ENCODE assay signal across 1 cellular context in the genomic region with DNA sequence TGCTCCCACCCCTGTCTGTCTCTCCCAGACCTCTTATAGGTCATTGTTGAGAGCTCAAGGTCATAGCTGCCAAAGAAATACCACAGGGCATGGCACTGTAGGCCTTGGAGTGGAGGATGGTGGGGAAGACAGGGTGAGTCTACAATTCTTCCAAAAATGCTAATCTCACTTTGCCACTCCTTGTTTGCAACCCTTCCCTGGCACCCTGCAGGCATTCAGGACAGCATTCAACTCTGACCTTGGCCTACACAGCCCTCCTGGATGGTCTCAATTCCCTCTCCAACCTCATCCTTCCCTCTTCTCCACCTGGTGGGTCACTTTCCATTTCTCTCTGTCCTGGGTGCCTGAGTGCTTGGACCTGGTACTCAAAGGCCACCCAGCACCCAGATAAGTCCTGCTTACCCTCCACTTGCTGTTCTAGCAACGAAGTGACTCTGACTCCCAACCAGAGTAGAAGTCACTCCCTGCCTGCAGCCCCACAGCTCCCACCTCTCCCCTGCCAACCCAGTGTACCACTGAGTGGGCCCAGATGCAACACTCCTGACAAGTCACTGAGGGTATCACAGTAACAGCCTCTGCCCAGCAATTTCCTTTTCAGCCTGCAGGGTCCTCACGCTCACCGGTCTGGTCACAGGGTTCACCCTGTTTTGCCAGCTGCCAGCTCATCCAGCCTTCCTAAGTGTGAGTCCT.
TF ChIP-seq lines count a peak whose summit lies in the region.

No MANE protein-coding gene starts in this region.

TF ChIP-seq in HepG2, 621 proteins besides CTCF, POLR2A, EP300 and RAD21:
- TF ChIP-seq, protein P1, sequence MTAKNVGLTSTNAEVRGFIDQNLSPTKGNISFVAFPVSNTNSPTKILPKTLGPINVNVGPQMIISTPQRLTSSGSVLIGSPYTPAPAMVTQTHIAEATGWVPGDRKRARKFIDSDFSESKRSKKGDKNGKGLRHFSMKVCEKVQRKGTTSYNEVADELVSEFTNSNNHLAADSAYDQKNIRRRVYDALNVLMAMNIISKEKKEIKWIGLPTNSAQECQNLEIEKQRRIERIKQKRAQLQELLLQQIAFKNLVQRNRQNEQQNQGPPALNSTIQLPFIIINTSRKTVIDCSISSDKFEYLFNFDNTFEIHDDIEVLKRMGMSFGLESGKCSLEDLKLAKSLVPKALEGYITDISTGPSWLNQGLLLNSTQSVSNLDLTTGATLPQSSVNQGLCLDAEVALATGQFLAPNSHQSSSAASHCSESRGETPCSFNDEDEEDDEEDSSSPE (CRISPR knock-in tag; IDR thresholded peaks at IDR 0.05) = no peak
- no peak for TF ChIP-seq CENPT (CRISPR knock-in tag; IDR thresholded peaks at IDR 0.05; ENCODE audit: low read depth)
- TF ChIP-seq, protein P2, sequence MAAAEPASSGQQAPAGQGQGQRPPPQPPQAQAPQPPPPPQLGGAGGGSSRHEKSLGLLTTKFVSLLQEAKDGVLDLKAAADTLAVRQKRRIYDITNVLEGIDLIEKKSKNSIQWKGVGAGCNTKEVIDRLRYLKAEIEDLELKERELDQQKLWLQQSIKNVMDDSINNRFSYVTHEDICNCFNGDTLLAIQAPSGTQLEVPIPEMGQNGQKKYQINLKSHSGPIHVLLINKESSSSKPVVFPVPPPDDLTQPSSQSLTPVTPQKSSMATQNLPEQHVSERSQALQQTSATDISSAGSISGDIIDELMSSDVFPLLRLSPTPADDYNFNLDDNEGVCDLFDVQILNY (CRISPR knock-in tag; conservative IDR thresholded peaks at IDR 0.05) = no peak
- TF ChIP-seq XBP1 (CRISPR knock-in tag; IDR thresholded peaks at IDR 0.05) = no peak
- TF ChIP-seq ZBTB21 (CRISPR knock-in tag; IDR thresholded peaks at IDR 0.05) = no peak
- no peak for TF ChIP-seq ZNF33B (CRISPR knock-in tag; IDR thresholded peaks at IDR 0.05)
- no peak for TF ChIP-seq ATF7 (IDR thresholded peaks at IDR 0.05)
- TF ChIP-seq ATF7 (CRISPR knock-in tag; IDR thresholded peaks at IDR 0.05) = no peak
- no peak for TF ChIP-seq PHF20 (CRISPR knock-in tag; IDR thresholded peaks at IDR 0.05)
- TF ChIP-seq, protein P3, sequence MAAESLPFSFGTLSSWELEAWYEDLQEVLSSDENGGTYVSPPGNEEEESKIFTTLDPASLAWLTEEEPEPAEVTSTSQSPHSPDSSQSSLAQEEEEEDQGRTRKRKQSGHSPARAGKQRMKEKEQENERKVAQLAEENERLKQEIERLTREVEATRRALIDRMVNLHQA (CRISPR knock-in tag; IDR thresholded peaks at IDR 0.05) = no peak
- no peak for TF ChIP-seq ZNF251 (CRISPR knock-in tag; IDR thresholded peaks at IDR 0.05)
- TF ChIP-seq MIER2 (CRISPR knock-in tag; IDR thresholded peaks at IDR 0.05) = no peak
- TF ChIP-seq ZNF256 (CRISPR knock-in tag; conservative IDR thresholded peaks at IDR 0.05) = no peak
- TF ChIP-seq, protein P4, sequence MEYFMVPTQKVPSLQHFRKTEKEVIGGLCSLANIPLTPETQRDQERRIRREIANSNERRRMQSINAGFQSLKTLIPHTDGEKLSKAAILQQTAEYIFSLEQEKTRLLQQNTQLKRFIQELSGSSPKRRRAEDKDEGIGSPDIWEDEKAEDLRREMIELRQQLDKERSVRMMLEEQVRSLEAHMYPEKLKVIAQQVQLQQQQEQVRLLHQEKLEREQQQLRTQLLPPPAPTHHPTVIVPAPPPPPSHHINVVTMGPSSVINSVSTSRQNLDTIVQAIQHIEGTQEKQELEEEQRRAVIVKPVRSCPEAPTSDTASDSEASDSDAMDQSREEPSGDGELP (IDR thresholded peaks at IDR 0.05; ENCODE audit: borderline replicate concordance, low read depth) = no peak
- no peak for TF ChIP-seq PHF5A (CRISPR knock-in tag; IDR thresholded peaks at IDR 0.05; ENCODE audit: low read depth, unreplicated experiment)
- TF ChIP-seq, protein P5, sequence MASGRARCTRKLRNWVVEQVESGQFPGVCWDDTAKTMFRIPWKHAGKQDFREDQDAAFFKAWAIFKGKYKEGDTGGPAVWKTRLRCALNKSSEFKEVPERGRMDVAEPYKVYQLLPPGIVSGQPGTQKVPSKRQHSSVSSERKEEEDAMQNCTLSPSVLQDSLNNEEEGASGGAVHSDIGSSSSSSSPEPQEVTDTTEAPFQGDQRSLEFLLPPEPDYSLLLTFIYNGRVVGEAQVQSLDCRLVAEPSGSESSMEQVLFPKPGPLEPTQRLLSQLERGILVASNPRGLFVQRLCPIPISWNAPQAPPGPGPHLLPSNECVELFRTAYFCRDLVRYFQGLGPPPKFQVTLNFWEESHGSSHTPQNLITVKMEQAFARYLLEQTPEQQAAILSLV (CRISPR knock-in tag; IDR thresholded peaks at IDR 0.05; ENCODE audit: borderline replicate concordance) = no peak
- no peak for TF ChIP-seq ZNF83 (CRISPR knock-in tag; IDR thresholded peaks at IDR 0.05; ENCODE audit: borderline replicate concordance)
- no peak for TF ChIP-seq KDM2A (CRISPR knock-in tag; IDR thresholded peaks at IDR 0.05; ENCODE audit: borderline replicate concordance, low read depth)
- no peak for TF ChIP-seq ZKSCAN8 (CRISPR knock-in tag; IDR thresholded peaks at IDR 0.05; ENCODE audit: borderline replicate concordance)
- no peak for TF ChIP-seq SNAPC2 (CRISPR knock-in tag; IDR thresholded peaks at IDR 0.05)
- TF ChIP-seq, protein P6, sequence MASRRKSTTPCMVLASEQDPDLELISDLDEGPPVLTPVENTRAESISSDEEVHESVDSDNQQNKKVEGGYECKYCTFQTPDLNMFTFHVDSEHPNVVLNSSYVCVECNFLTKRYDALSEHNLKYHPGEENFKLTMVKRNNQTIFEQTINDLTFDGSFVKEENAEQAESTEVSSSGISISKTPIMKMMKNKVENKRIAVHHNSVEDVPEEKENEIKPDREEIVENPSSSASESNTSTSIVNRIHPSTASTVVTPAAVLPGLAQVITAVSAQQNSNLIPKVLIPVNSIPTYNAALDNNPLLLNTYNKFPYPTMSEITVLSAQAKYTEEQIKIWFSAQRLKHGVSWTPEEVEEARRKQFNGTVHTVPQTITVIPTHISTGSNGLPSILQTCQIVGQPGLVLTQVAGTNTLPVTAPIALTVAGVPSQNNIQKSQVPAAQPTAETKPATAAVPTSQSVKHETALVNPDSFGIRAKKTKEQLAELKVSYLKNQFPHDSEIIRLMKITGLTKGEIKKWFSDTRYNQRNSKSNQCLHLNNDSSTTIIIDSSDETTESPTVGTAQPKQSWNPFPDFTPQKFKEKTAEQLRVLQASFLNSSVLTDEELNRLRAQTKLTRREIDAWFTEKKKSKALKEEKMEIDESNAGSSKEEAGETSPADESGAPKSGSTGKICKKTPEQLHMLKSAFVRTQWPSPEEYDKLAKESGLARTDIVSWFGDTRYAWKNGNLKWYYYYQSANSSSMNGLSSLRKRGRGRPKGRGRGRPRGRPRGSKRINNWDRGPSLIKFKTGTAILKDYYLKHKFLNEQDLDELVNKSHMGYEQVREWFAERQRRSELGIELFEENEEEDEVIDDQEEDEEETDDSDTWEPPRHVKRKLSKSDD (CRISPR knock-in tag; IDR thresholded peaks at IDR 0.05; ENCODE audit: low read depth) = no peak
